In genomic region chr1:38942664-38943428, GRCh38 we compare ENCODE assay signal across 1 cellular context.
TF ChIP-seq lines count a peak whose summit lies in the region.

No MANE protein-coding gene starts in this region.

TF ChIP-seq in H1, 55 proteins besides CTCF, POLR2A, EP300 and RAD21:
- no peak for TF ChIP-seq ATF2 (IDR thresholded peaks at IDR 0.05; ENCODE audit: low read length)
- TF ChIP-seq ASH2L (IDR thresholded peaks at IDR 0.05; ENCODE audit: low read length) = no peak
- TF ChIP-seq NRF1 (IDR thresholded peaks at IDR 0.05; ENCODE audit: low read depth, low read length) = no peak
- TF ChIP-seq E2F6 (IDR thresholded peaks at IDR 0.05) = no peak
- no peak for TF ChIP-seq HDAC2 (IDR thresholded peaks at IDR 0.05; ENCODE audit: borderline replicate concordance in 1 of 2, low read depth in 2 of 2, low read length in 2 of 2)
- no peak for TF ChIP-seq GABPA (IDR thresholded peaks at IDR 0.05; ENCODE audit: borderline replicate concordance, insufficient read depth, low read length)
- no peak for TF ChIP-seq USF2 (IDR thresholded peaks at IDR 0.05; ENCODE audit: low read length)
- no peak for TF ChIP-seq JUND (IDR thresholded peaks at IDR 0.05; ENCODE audit: low read length)
- TF ChIP-seq ATF3 (IDR thresholded peaks at IDR 0.05; ENCODE audit: insufficient read depth, low read depth, low read length) = no peak
- TF ChIP-seq CHD2 (IDR thresholded peaks at IDR 0.05; ENCODE audit: low read length) = no peak
